ENCODE assay signal across 11 cellular contexts in genomic region chr17:48722924-48723554, GRCh38. TPM values are rescaled to one million over a fixed set of nuclear protein-coding genes. Genes with fewer than 3 reads are reported as not detected.
DNase-seq lines count a peak whose midpoint lies in the region; ATAC-seq and TF ChIP-seq lines count a peak whose summit lies in the region.
"Had no signal": no experiment of that assay in that cellular context is flagged by ENCODE, and none has a peak within 500 bp of the region (broad histone marks: within the 10 kb centered on the region; RNA-seq: fewer than 3 reads in every experiment).

PRAC2 (plus strand) TSS chr17:48723185; CDS start chr17:48724411, 1,226 bp downstream.

- no peak for DNase-seq in CD4-positive, alpha-beta memory T cell
- DNase-seq in MG63 (peak; percentile 84), cerebellar cortex (ENCODE audit: low spot score) (peak; percentile 41), natural killer cell (no peak), NCI-H2171 (lab: John Stamatoyannopoulos, UW) (no peak), NCI-H345 (lab: John Stamatoyannopoulos, UW) (no peak), left lung (no peak)
- DNase-seq: Right ventricle myocardium superior had no signal

- H3K9me3 Mint-ChIP-seq in CD4-positive, alpha-beta memory T cell = peaks cover 0 to 44% (median 3%) of the 10 kb centered on the region in 8 donors
- no peaks in the 10 kb centered on the region for H3K9me3 Mint-ChIP-seq in natural killer cell

- no peaks in the 10 kb centered on the region for H3K9me3 ChIP-seq in CD4-positive, alpha-beta memory T cell (ENCODE audit: control insufficient read depth in 1 of 2, low read length in 2 of 2)
- H3K9me3 ChIP-seq in MG63 = no peaks in the 10 kb centered on the region
- no peaks in the 10 kb centered on the region for H3K9me3 ChIP-seq in left lung

- peaks cover 83 to 86% of the 10 kb centered on the region in 2 donors for H3K27me3 Mint-ChIP-seq in CD4-positive, alpha-beta memory T cell
- peaks cover 85% of the 10 kb centered on the region in 2 donors for H3K27me3 Mint-ChIP-seq in natural killer cell (ENCODE audit: low read depth in 2 of 2)

- CTCF ChIA-PET in CD4-positive, alpha-beta memory T cell (lab: Charles Lee; ENCODE audit: partially characterized antibody) = interaction anchor here (0.6 to 3.9 kb wide), 14 partner anchors 9 to 163 kb away, joined by 3 to 33 read pairs (median 6); no protein-coding TSS in a partner anchor

- peaks cover 0 to 2% of the 10 kb centered on the region in 2 donors for H3K36me3 Mint-ChIP-seq in CD4-positive, alpha-beta memory T cell
- no peaks in the 10 kb centered on the region for H3K36me3 Mint-ChIP-seq in natural killer cell

- peaks cover 20 to 82% (median 36%) of the 10 kb centered on the region in 4 donors for H3K4me1 Mint-ChIP-seq in CD4-positive, alpha-beta memory T cell
- peaks cover 18 to 54% of the 10 kb centered on the region in 2 donors for H3K4me1 Mint-ChIP-seq in natural killer cell

- POLR2A ChIA-PET in CD4-positive, alpha-beta memory T cell (lab: Charles Lee; ENCODE audit: partially characterized antibody) = interaction anchor here (1.1 to 1.9 kb wide), 3 partner anchors 21 to 156 kb away, joined by 3 to 8 read pairs (median 6); no protein-coding TSS in a partner anchor

- peak within 1 kb of the TSS in 2 of 7 donors; percentile 29 to 85 for H3K27ac Mint-ChIP-seq in CD4-positive, alpha-beta memory T cell
- peak within 1 kb of the TSS in 1 of 2 donors; percentile 70 for H3K27ac Mint-ChIP-seq in natural killer cell

- ATAC-seq in natural killer cell = no peak
- no peak for ATAC-seq in HG02852 (IDR thresholded peaks at IDR 0.05; ENCODE audit: unreplicated experiment)
- ATAC-seq in left lung = no peak

- intact Hi-C loops in CD4-positive, alpha-beta memory T cell (cut with micrococcal nuclease) = no loop called here
- intact Hi-C loops in natural killer cell (cut with micrococcal nuclease) (loop anchor here (5.0 to 10.0 kb wide), 4 partner anchors 34 to 978 kb away; partner anchors contain the start of gene HOXB7), left lung (cut with DNase I) (loop anchor here in 1 of 2 donors (10.0 kb wide), 1 partner anchor 72 kb away; no protein-coding TSS in a partner anchor)

- TF ChIP-seq CTCF in natural killer cell (IDR thresholded peaks at IDR 0.05) (no peak), left lung (IDR thresholded peaks at IDR 0.05) (no peak)

- H3K4me1 ChIP-seq in CD4-positive, alpha-beta memory T cell (ENCODE audit: insufficient read depth, low read length) = peaks cover 39% of the 10 kb centered on the region
- H3K4me1 ChIP-seq in left lung = peaks cover 9 to 34% of the 10 kb centered on the region in 2 donors

- H3K4me3 ChIP-seq in CD4-positive, alpha-beta memory T cell (ENCODE audit: low read length in 2 of 2) = no peak within 1 kb of the TSS
- H3K4me3 ChIP-seq in MG63 (peak within 1 kb of the TSS; percentile 60), left lung (no peak within 1 kb of the TSS)

- H3K36me3 ChIP-seq in CD4-positive, alpha-beta memory T cell (ENCODE audit: insufficient read depth, low read length) = no peaks in the 10 kb centered on the region
- no peaks in the 10 kb centered on the region; the same call in 1 of the 2 replicates for H3K36me3 ChIP-seq in MG63
- H3K36me3 ChIP-seq in left lung = no peaks in the 10 kb centered on the region

- H3K27ac ChIP-seq in CD4-positive, alpha-beta memory T cell (ENCODE audit: low read depth, low read length) = no peak within 1 kb of the TSS
- H3K27ac ChIP-seq in left lung = no peak within 1 kb of the TSS

- H3K27me3 ChIP-seq in CD4-positive, alpha-beta memory T cell (ENCODE audit: insufficient read depth, low read length) = peaks cover 96% of the 10 kb centered on the region
- no peaks in the 10 kb centered on the region for H3K27me3 ChIP-seq in MG63
- peaks cover 99 to 100% of the 10 kb centered on the region in 2 donors for H3K27me3 ChIP-seq in left lung

- peak within 1 kb of the TSS in 7 of 8 donors; percentile 23 to 84 (median 79) for H3K4me3 Mint-ChIP-seq in CD4-positive, alpha-beta memory T cell
- peak within 1 kb of the TSS; percentile 83 for H3K4me3 Mint-ChIP-seq in natural killer cell

RNA-seq across cellular contexts. Expression of gene PRAC2, which starts in this region (rescaled TPM):
- not detected for total RNA-seq in CD4-positive, alpha-beta memory T cell
- polyA plus RNA-seq in CD4-positive, alpha-beta memory T cell = not detected
- 5.0 TPM in 1 of 2 replicates, not detected in the other for total RNA-seq in MG63 (2014; rRNA removed; shearing (Covaris generic); ENCODE audit: low replicate concordance)
- total RNA-seq in natural killer cell (not detected), left lung (not detected)
- total RNA-seq: lung microvascular endothelial cell, Right ventricle myocardium superior, ureter had no signal

Comparison
In these comparisons a context has a peak if more than half of its experiments do, and no peak if none do; other contexts are left out.
1. DNase-seq: peak in MG63 (single experiment) and cerebellar cortex (single experiment); none in CD4-positive, alpha-beta memory T cell (0 of 5), natural killer cell (single experiment), NCI-H2171 (single experiment), NCI-H345 (single experiment) and left lung (0 of 2).